In genomic region chr22:24962094-24962493, GRCh38 we compare ENCODE assay signal across 1 cellular context.
TF ChIP-seq lines count a peak whose summit lies in the region.

No MANE protein-coding gene starts in this region.

TF ChIP-seq in HEK293, 187 proteins besides CTCF, POLR2A, EP300 and RAD21:
- TF ChIP-seq ZNF449 (tag by site-specific recombination; IDR thresholded peaks at IDR 0.05): no peak
- no peak for TF ChIP-seq ELK4 (IDR thresholded peaks at IDR 0.05; ENCODE audit: borderline replicate concordance, low read depth, low read length)
- no peak for TF ChIP-seq BCL11B (tag by site-specific recombination; IDR thresholded peaks at IDR 0.05; ENCODE audit: low read depth)
- TF ChIP-seq ZEB2 (tag by site-specific recombination; IDR thresholded peaks at IDR 0.05): no peak
- TF ChIP-seq SCRT1 (tag by site-specific recombination; IDR thresholded peaks at IDR 0.05; ENCODE audit: borderline replicate concordance): 0 out of 2 replicates have a peak, but pooled peaks have one; percentile 14
- TF ChIP-seq TCF7L2 (IDR thresholded peaks at IDR 0.05; ENCODE audit: borderline replicate concordance, low read depth, low read length): no peak
